ENCODE assay signal across 18 cellular contexts in the genomic region with DNA sequence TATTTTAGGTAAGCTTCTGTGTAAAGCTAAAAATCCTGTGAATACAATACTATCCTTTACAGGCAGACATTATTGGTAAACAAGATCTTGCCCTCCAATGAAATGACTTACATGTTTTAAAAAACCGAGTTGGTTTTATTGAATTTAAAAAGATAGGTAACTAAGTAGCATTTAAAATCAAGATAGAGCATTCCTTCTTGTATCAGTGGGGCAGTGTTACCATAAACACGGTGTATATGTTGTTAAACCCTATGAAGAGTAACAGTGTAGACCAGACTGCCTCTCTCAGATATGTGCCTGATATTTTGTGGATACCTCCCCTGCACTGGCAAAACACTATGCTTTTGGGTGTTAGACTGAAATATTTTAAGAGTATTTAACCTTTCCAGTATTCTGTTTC.
DNase-seq lines count a peak whose midpoint lies in the region; ATAC-seq, FAIRE-seq and TF ChIP-seq lines count a peak whose summit lies in the region.
"Had no signal": no experiment of that assay in that cellular context is flagged by ENCODE, and none has a peak within 500 bp of the region (broad histone marks: within the 10 kb centered on the region; RNA-seq: fewer than 3 reads in every experiment).

No MANE protein-coding gene starts in this region.

- ATAC-seq in HG02938 (IDR thresholded peaks at IDR 0.05; ENCODE audit: unreplicated experiment), result no peak
- ATAC-seq: K562 had no signal

- intact Hi-C loops in testis (cut with DNase I; ENCODE audit: low total_unique reads), result loop anchor here (10.0 kb wide), 1 partner anchor 792 kb away; a partner anchor contains a TSS

- no peaks in the 10 kb centered on the region for H3K9me3 ChIP-seq in testis
- H3K9me3 ChIP-seq in HAP-1, result no peaks in the 10 kb centered on the region

- in situ Hi-C loops in HAP-1 (cut with MboI; ENCODE audit: low sequenced_read_pairs), result no loop called here

- DNase-seq in NCI-H510A treated with DMSO at 0.1 percent for 48 hours (lab: John Stamatoyannopoulos, UW), result peak; percentile 61
- DNase-seq in NCI-H510A (lab: John Stamatoyannopoulos, UW), result no peak
- peak; percentile 25 for DNase-seq in NCI-H2227 (lab: John Stamatoyannopoulos, UW; ENCODE audit: unreplicated experiment)
- no peak for DNase-seq in testis
- no peak for DNase-seq in HAP-1 (ENCODE audit: low spot score in 2 of 2)
- no peak for DNase-seq in GM10248 (ENCODE audit: extremely low spot score)
- DNase-seq: AML-193; Calu3; CD4-positive, CD25-positive, alpha-beta regulatory T cell; HFFc6; NCI-H187 treated with DMSO at 0.1 percent for 48 hours; NCI-H226; SIG-M5 had no signal

- WGBS in testis, 2 donors, result 43 to 63% methylated on average over 2 of the region's 2 CpGs

- no peaks in the 10 kb centered on the region for H3K27me3 ChIP-seq in testis
- no peaks in the 10 kb centered on the region for H3K27me3 ChIP-seq in HAP-1 (ENCODE audit: low read depth)

- H3K27ac ChIP-seq in testis, result peak overlapping the region; percentile 17 to 70
- H3K27ac ChIP-seq: HL-60 had no signal

- H3K4me3 ChIP-seq in testis, result no peak overlapping the region
- no peak overlapping the region for H3K4me3 ChIP-seq in HAP-1
- H3K4me3 ChIP-seq: K562 had no signal

- H3K4me1 ChIP-seq in testis, result no peaks in the 10 kb centered on the region
- H3K4me1 ChIP-seq in HAP-1, result peaks cover 7% of the 10 kb centered on the region

- CTCF ChIA-PET in GM10248 (lab: Yijun Ruan, JAX), result interaction anchor here (0.9 to 4.9 kb wide), 11 partner anchors 9 to 807 kb away, joined by 3 to 39 read pairs (median 3); no protein-coding TSS in a partner anchor

- no peak for TF ChIP-seq POLR2A in testis (IDR thresholded peaks at IDR 0.05)

- FAIRE-seq in islet of Langerhans (lab: Jason Lieb, UNC), result peak; percentile 62
- FAIRE-seq: H1, K562 had no signal

- TF ChIP-seq CTCF in testis (IDR thresholded peaks at IDR 0.05) (no peak), GM10248 (IDR thresholded peaks at IDR 0.05; ENCODE audit: control extremely low read depth, extremely low read depth, low read depth, missing control alignments) (no peak)

- POLR2A ChIA-PET in GM10248 (lab: Yijun Ruan, JAX), result no interaction called here

- H3K36me3 ChIP-seq in testis (ENCODE audit: low read depth, missing control alignments) (no peaks in the 10 kb centered on the region), HAP-1 (replicated peaks) (no peaks in the 10 kb centered on the region)

Comparison
In these comparisons a context has a peak if more than half of its experiments do, and no peak if none do; other contexts are left out.
1. DNase-seq: peak in NCI-H510A treated with DMSO at 0.1 percent for 48 hours (single experiment) and NCI-H2227 (single experiment); none in NCI-H510A (single experiment), testis (single experiment), HAP-1 (0 of 2) and GM10248 (single experiment).